ENCODE assay signal across 14 cellular contexts in genomic region chrX:32749075-32749474, GRCh38.
"Had no signal": no experiment of that assay in that cellular context is flagged by ENCODE, and none has a peak within 500 bp of the region (broad histone marks: within the 10 kb centered on the region; RNA-seq: fewer than 3 reads in every experiment).

No MANE protein-coding gene starts in this region.

- DNase-seq: activated CD4-positive, alpha-beta T cell treated with anti-CD3 and anti-CD28 coated beads, Interleukin-2, amount 50 U/mL, for 1 hour; activated naive CD4-positive, alpha-beta T cell treated with Interleukin-2 at 50 U/mL for 16 hours; aorta; foreskin melanocyte; head of caudate nucleus; lower lobe of right lung; naive B cell; right lobe of liver; spleen; stimulated activated naive CD8-positive, alpha-beta T cell treated with anti-CD3 and anti-CD28 coated beads, Interleukin-15, amount 100 ng/mL, for 72 hours; upper lobe of left lung had no signal

- H3K9me3 ChIP-seq: lower lobe of right lung, right lobe of liver, spleen, upper lobe of left lung had no signal

- H3K9ac ChIP-seq: neural progenitor cell had no signal

- H3K4me2 ChIP-seq: neural progenitor cell had no signal

- H3K27me3 ChIP-seq: cardiac muscle cell, neural progenitor cell, right lobe of liver, spleen, upper lobe of left lung had no signal

- H3K36me3 ChIP-seq: cardiac muscle cell, lower lobe of right lung, neural progenitor cell, right lobe of liver, spleen, upper lobe of left lung had no signal

- H3K27ac ChIP-seq: cardiac muscle cell, lower lobe of right lung, neural progenitor cell, right lobe of liver, spleen, upper lobe of left lung had no signal

- H2AFZ ChIP-seq: neural progenitor cell had no signal

- H3K4me3 ChIP-seq: cardiac muscle cell, lower lobe of right lung, neural progenitor cell, right lobe of liver, spleen, upper lobe of left lung had no signal

- H3K4me1 ChIP-seq: lower lobe of right lung, neural progenitor cell, right lobe of liver, spleen, upper lobe of left lung had no signal

- ATAC-seq: activated CD4-positive, CD25-positive, alpha-beta regulatory T cell treated with anti-CD3 and anti-CD28 coated beads, Interleukin-2, amount 50 U/mL, for 24 hours; lower lobe of right lung; right lobe of liver; stimulated activated naive CD8-positive, alpha-beta T cell treated with anti-CD3 and anti-CD28 coated beads, Interleukin-15, amount 100 ng/mL, for 72 hours had no signal
